Comparison of ENCODE assay signal across 29 cellular contexts in genomic region chr15:54810496-54810895, GRCh38.
"Had no signal": no experiment of that assay in that cellular context is flagged by ENCODE, and none has a peak within 500 bp of the region (broad histone marks: within the 10 kb centered on the region; RNA-seq: fewer than 3 reads in every experiment).

No MANE protein-coding gene starts in this region.

- ATAC-seq: activated CD4-positive, CD25-positive, alpha-beta regulatory T cell treated with anti-CD3 and anti-CD28 coated beads, Interleukin-2, amount 50 U/mL, for 24 hours; activated CD8-positive, alpha-beta T cell treated with anti-CD3 and anti-CD28 coated beads for 36 hours; activated T-cell treated with anti-CD3 and anti-CD28 coated beads, Interleukin-2, amount 50 U/mL, for 4 hours; activated T-helper 17 cell treated with anti-CD3 and anti-CD28 coated beads, Interleukin-2, amount 50 U/mL, for 72 hours; effector memory CD8-positive, alpha-beta T cell; foreskin keratinocyte; gastrocnemius medialis; heart left ventricle; T-helper 17 cell had no signal

- DNase-seq: activated B cell treated with CpG ODN at 0.5 μM for 24 hours; activated CD4-positive, alpha-beta T cell treated with anti-CD3 and anti-CD28 coated beads for 48 hours; activated CD4-positive, alpha-beta T cell treated with anti-CD3 and anti-CD28 coated beads, Interleukin-2, amount 50 U/mL, for 1 hour; activated CD4-positive, alpha-beta T cell treated with anti-CD3 and anti-CD28 coated beads, Interleukin-2, amount 50 U/mL, for 48 hours; activated CD8-positive, alpha-beta memory T cell treated with anti-CD3 and anti-CD28 coated beads for 24 hours; activated CD8-positive, alpha-beta T cell treated with anti-CD3 and anti-CD28 coated beads for 36 hours; activated effector memory CD4-positive, alpha-beta T cell treated with Interleukin-2 at 50 U/mL for 16 hours; activated gamma-delta T cell treated with Interleukin-2 at 50 U/mL for 16 hours; activated naive CD4-positive, alpha-beta T cell treated with anti-CD3 and anti-CD28 coated beads, Interleukin-2, amount 50 U/mL, for 16 hours; activated naive CD4-positive, alpha-beta T cell treated with Interleukin-2 at 50 U/mL for 16 hours; activated T-cell treated with anti-CD3 and anti-CD28 coated beads, Interleukin-2, amount 50 U/mL, for 4 hours; amniotic stem cell; anterior cingulate cortex; brain microvascular endothelial cell; cerebellar nuclear complex; cortex of kidney; dermis blood vessel endothelial cell; effector CD4-positive, alpha-beta T cell; effector memory CD8-positive, alpha-beta T cell; erythroblast; foreskin keratinocyte; gastrocnemius medialis; glutamatergic neuron; heart left ventricle; T-helper 17 cell; T1000; WERI-Rb-1 had no signal
